In the genomic region with DNA sequence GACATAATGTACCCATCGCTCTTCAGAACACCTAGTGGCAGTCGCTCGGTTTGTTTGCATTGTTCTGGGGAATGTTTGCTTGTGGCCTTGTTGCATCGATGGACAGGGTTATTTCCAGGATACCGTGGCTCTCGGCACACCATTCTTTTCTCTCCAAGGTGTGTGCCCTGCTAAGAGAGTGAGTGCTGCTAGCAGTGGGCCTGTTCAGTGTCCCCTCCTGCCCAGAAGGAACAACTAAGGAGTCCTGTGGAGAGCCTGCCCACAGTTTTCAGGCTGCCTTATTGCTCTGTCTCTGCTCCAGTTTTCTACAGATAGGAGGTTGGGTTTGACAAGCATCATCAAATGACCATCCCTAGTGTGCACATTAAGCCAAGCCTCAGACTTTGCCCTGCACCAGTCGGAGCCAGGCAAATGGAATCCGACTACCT, we compare ENCODE assay signal across 9 cellular contexts. TPM values are rescaled to one million over a fixed set of nuclear protein-coding genes. Genes with fewer than 3 reads are reported as not detected.
DNase-seq lines count a peak whose midpoint lies in the region; ATAC-seq, FAIRE-seq and TF ChIP-seq lines count a peak whose summit lies in the region.
"Had no signal": no experiment of that assay in that cellular context is flagged by ENCODE, and none has a peak within 500 bp of the region (broad histone marks: within the 10 kb centered on the region; RNA-seq: fewer than 3 reads in every experiment).

No MANE protein-coding gene starts in this region.

- TF ChIP-seq POLR2A in tibial nerve (IDR thresholded peaks at IDR 0.05) (no peak), erythroblast (IDR thresholded peaks at IDR 0.05; ENCODE audit: low read length) (no peak)

- H3K27me3 Mint-ChIP-seq in activated T-cell treated with anti-CD3 and anti-CD28 coated beads, Interleukin-2, amount 50 U/mL, for 72 hours (ENCODE audit: low read depth): peaks cover 13% of the 10 kb centered on the region
- H3K27me3 Mint-ChIP-seq in astrocyte (ENCODE audit: low read depth, unreplicated experiment): peaks cover 9% of the 10 kb centered on the region

- peak overlapping the region; percentile 89 to 98 for H3K4me3 Mint-ChIP-seq in activated T-cell treated with anti-CD3 and anti-CD28 coated beads, Interleukin-2, amount 50 U/mL, for 72 hours
- peak overlapping the region; percentile 90 for H3K4me3 Mint-ChIP-seq in astrocyte (ENCODE audit: unreplicated experiment)

- TF ChIP-seq CTCF in astrocyte (IDR thresholded peaks at IDR 0.05; ENCODE audit: insufficient read depth, low read depth, low read length) (no peak), lower lobe of right lung (IDR thresholded peaks at IDR 0.05) (no peak), tibial nerve (IDR thresholded peaks at IDR 0.05) (no peak)

- peak overlapping the region; percentile 94 for H3K4me2 ChIP-seq in astrocyte (ENCODE audit: low read length)

- H4K20me1 ChIP-seq in astrocyte (ENCODE audit: insufficient read depth, low read length): peaks cover 54% of the 10 kb centered on the region

- peaks cover 61% of the 10 kb centered on the region for H3K4me1 Mint-ChIP-seq in activated T-cell treated with anti-CD3 and anti-CD28 coated beads, Interleukin-2, amount 50 U/mL, for 72 hours (ENCODE audit: low read depth)
- H3K4me1 Mint-ChIP-seq in astrocyte (ENCODE audit: low read depth, unreplicated experiment): peaks cover 33% of the 10 kb centered on the region

- H3K27ac ChIP-seq in astrocyte (ENCODE audit: low read depth, low read length) (no peak overlapping the region), lower lobe of right lung (peak overlapping the region; percentile 96), tibial nerve (peak overlapping the region; percentile 93 to 99 (median 96))

- H3K4me3 ChIP-seq in astrocyte (ENCODE audit: insufficient read depth, low read depth, low read length) (peak overlapping the region; percentile 88), lower lobe of right lung (peak overlapping the region; percentile 66), tibial nerve (peak overlapping the region; percentile 12 to 97 (median 75))

- no peak for DNase-seq in activated T-cell treated with anti-CD3 and anti-CD28 coated beads, Interleukin-2, amount 50 U/mL, for 72 hours
- DNase-seq in activated T-cell treated with anti-CD3 and anti-CD28 coated beads, Interleukin-2, amount 50 U/mL, for 48 hours: no peak
- DNase-seq in astrocyte (ENCODE audit: low read depth) (no peak), lower lobe of right lung (no peak), tibial nerve (ENCODE audit: low spot score in 2 of 2) (no peak), erythroblast (lab: John Stamatoyannopoulos, UW) (no peak)

- H2AFZ ChIP-seq in astrocyte (ENCODE audit: low read depth, low read length): no peak overlapping the region

- TF ChIP-seq EP300 in tibial nerve (IDR thresholded peaks at IDR 0.05): no peak

- H3K36me3 ChIP-seq in astrocyte (ENCODE audit: insufficient read depth, low read length) (no peaks in the 10 kb centered on the region), lower lobe of right lung (no peaks in the 10 kb centered on the region), tibial nerve (no peaks in the 10 kb centered on the region)

- ATAC-seq in activated T-cell treated with anti-CD3 and anti-CD28 coated beads, Interleukin-2, amount 50 U/mL, for 72 hours (replicated peaks in 1 of 2): no peak
- ATAC-seq in lower lobe of right lung (peak; percentile 33 to 63), GM21423 (IDR thresholded peaks at IDR 0.05; ENCODE audit: unreplicated experiment) (no peak), GM21360 (IDR thresholded peaks at IDR 0.05; ENCODE audit: unreplicated experiment) (no peak)

- no peaks in the 10 kb centered on the region for H3K9me3 ChIP-seq in astrocyte (ENCODE audit: insufficient read depth, low read depth, low read length)
- no peaks in the 10 kb centered on the region for H3K9me3 ChIP-seq in lower lobe of right lung
- no peaks in the 10 kb centered on the region for H3K9me3 ChIP-seq in tibial nerve

- H3K27me3 ChIP-seq in astrocyte (ENCODE audit: insufficient read depth, low read length) (peaks cover 9% of the 10 kb centered on the region), lower lobe of right lung (ENCODE audit: low read depth) (no peaks in the 10 kb centered on the region), tibial nerve (no peaks in the 10 kb centered on the region)

- intact Hi-C loops in lower lobe of right lung (cut with DNase I): no loop called here

- H3K79me2 ChIP-seq in astrocyte (ENCODE audit: insufficient read depth, low read length): peaks cover 49% of the 10 kb centered on the region

- peak overlapping the region; percentile 95 for H3K9ac ChIP-seq in astrocyte (ENCODE audit: low read length)

- FAIRE-seq in astrocyte (lab: Jason Lieb, UNC): no peak
- FAIRE-seq: G401.6 had no signal

- H3K4me1 ChIP-seq in astrocyte (ENCODE audit: insufficient read depth, low read length) (peaks cover 28% of the 10 kb centered on the region), lower lobe of right lung (peaks cover 68% of the 10 kb centered on the region), tibial nerve (peaks cover 0 to 67% (median 47%) of the 10 kb centered on the region in 4 donors)

- 49 to 56% methylated on average over 8 of the region's 8 CpGs for WGBS in tibial nerve, 2 donors

- no peaks in the 10 kb centered on the region for H3K36me3 Mint-ChIP-seq in activated T-cell treated with anti-CD3 and anti-CD28 coated beads, Interleukin-2, amount 50 U/mL, for 72 hours (ENCODE audit: insufficient read depth in 2 of 2)
- no peaks in the 10 kb centered on the region for H3K36me3 Mint-ChIP-seq in astrocyte (ENCODE audit: low read depth, unreplicated experiment)

- no peak overlapping the region for H3K27ac Mint-ChIP-seq in activated T-cell treated with anti-CD3 and anti-CD28 coated beads, Interleukin-2, amount 50 U/mL, for 72 hours
- H3K27ac Mint-ChIP-seq in astrocyte (ENCODE audit: unreplicated experiment): no peak overlapping the region

- no peaks in the 10 kb centered on the region for H3K9me3 Mint-ChIP-seq in activated T-cell treated with anti-CD3 and anti-CD28 coated beads, Interleukin-2, amount 50 U/mL, for 72 hours
- no peaks in the 10 kb centered on the region for H3K9me3 Mint-ChIP-seq in astrocyte (ENCODE audit: unreplicated experiment)

RNA-seq across cellular contexts. Expression of a gene that starts 1.4 kb away (rescaled TPM):
- total RNA-seq in activated T-cell treated with anti-CD3 and anti-CD28 coated beads, Interleukin-2, amount 50 U/mL, for 72 hours: 10 to 100 TPM; 20.2 to 23.8 TPM
- total RNA-seq in astrocyte (14.4 and 16.9 TPM in 2 replicates), lower lobe of right lung (62.3 TPM), tibial nerve (10 to 100 TPM; 48.8 to 96.4 (median 54.6) TPM)

RNA-seq across cellular contexts. Expression of a gene that starts 36.8 kb away (rescaled TPM):
- under 1 TPM; 0.50 to 0.69 TPM for total RNA-seq in activated T-cell treated with anti-CD3 and anti-CD28 coated beads, Interleukin-2, amount 50 U/mL, for 72 hours
- total RNA-seq in astrocyte (13.3 and 14.7 TPM in 2 replicates), lower lobe of right lung (7.3 TPM), tibial nerve (100 to 1,000 TPM; 165 to 298 (median 230) TPM)

RNA-seq across cellular contexts. Expression of a gene that starts 43.7 kb away (rescaled TPM):
- 10 to 100 TPM; 12.0 to 15.1 TPM for total RNA-seq in activated T-cell treated with anti-CD3 and anti-CD28 coated beads, Interleukin-2, amount 50 U/mL, for 72 hours
- total RNA-seq in astrocyte (23.4 and 24.0 TPM in 2 replicates), lower lobe of right lung (24.7 TPM), tibial nerve (10 to 100 TPM; 20.5 to 33.5 (median 27.2) TPM)

RNA-seq across cellular contexts. Expression of a gene that starts 58.4 kb away (rescaled TPM):
- 1 to 10 TPM; 1.3 to 1.9 TPM for total RNA-seq in activated T-cell treated with anti-CD3 and anti-CD28 coated beads, Interleukin-2, amount 50 U/mL, for 72 hours
- total RNA-seq in astrocyte (0.79 and 1.5 TPM in 2 replicates), lower lobe of right lung (0.53 TPM), tibial nerve (1 to 10 TPM in 2 of 4 donors, not detected in 2; 1.0 to 7.2 TPM)

Comparison
In these comparisons a context has a peak if more than half of its experiments do, and no peak if none do; other contexts are left out.
1. ATAC-seq: peak in lower lobe of right lung (2 of 2); none in activated T-cell treated with anti-CD3 and anti-CD28 coated beads, Interleukin-2, amount 50 U/mL, for 72 hours (0 of 2), GM21423 (single experiment) and GM21360 (single experiment).
2. RNA of a gene that starts 36.8 kb away (total RNA-seq): 165 to 298 TPM in tibial nerve; 13.3 to 14.7 TPM in astrocyte, 7.3 TPM in lower lobe of right lung (single experiment) and 0.50 to 0.69 TPM in activated T-cell treated with anti-CD3 and anti-CD28 coated beads, Interleukin-2, amount 50 U/mL, for 72 hours; every median in the first group is over 10 times any median in the second.
3. Peak in every context shown above with its lines, with median percentiles within 50 percentile points of each other: H3K4me3 ChIP-seq.